8 cellular contexts compared by ENCODE assay signal in genomic region chr4:9152182-9153007, GRCh38. TPM values are rescaled to one million over a fixed set of nuclear protein-coding genes. Genes with fewer than 3 reads are reported as not detected.
DNase-seq lines count a peak whose midpoint lies in the region; ATAC-seq and TF ChIP-seq lines count a peak whose summit lies in the region.
"Not testable (repeated sequence)": the region's sequence is repeated elsewhere in the genome, so short reads cannot be mapped to it uniquely, and the experiment has no call there.

No MANE protein-coding gene starts in this region.

- ATAC-seq in GM21423 (IDR thresholded peaks at IDR 0.05; ENCODE audit: unreplicated experiment) (peak; percentile 75), T-helper 17 cell (peak; percentile 70)

- H3K9me3 ChIP-seq in T-helper 17 cell (ENCODE audit: control insufficient read depth, low read length, poor library complexity, severe bottlenecking); fibroblast of lung (ENCODE audit: control insufficient read depth, insufficient read depth, low read depth, low read length): not testable (repeated sequence)

- H3K9ac ChIP-seq in fibroblast of lung (ENCODE audit: insufficient read depth, low read length), result peak overlapping the region; percentile 78

- not testable (repeated sequence) for H3K36me3 Mint-ChIP-seq in T-helper 17 cell (ENCODE audit: low read depth); activated naive CD4-positive, alpha-beta T cell treated with anti-CD3 and anti-CD28 coated beads, Interleukin-2, amount 50 U/mL, for 24 hours; mesothelial cell of epicardium

- DNase-seq in AG20443 (ENCODE audit: low spot score) (peak; percentile 84), NCI-H1048 (lab: John Stamatoyannopoulos, UW) (peak; percentile 76), T-helper 17 cell (peak; percentile 81 to 92 (median 89)), fibroblast of lung (ENCODE audit: low read depth in 2 of 2) (peak; percentile 94 to 99), mesothelial cell of epicardium (ENCODE audit: low spot score in 2 of 2, unreplicated experiment in 2 of 2) (peak; percentile 78 to 92)
- peak; percentile 96 for DNase-seq in stimulated activated CD4-positive, alpha-beta T cell treated with anti-CD3 and anti-CD28 coated beads, Interleukin-4, amount 100 ng/mL, for 1 hour

- H3K27ac Mint-ChIP-seq in T-helper 17 cell (peak overlapping the region; percentile 94), mesothelial cell of epicardium (peak overlapping the region; percentile 90)
- H3K27ac Mint-ChIP-seq in activated naive CD4-positive, alpha-beta T cell treated with anti-CD3 and anti-CD28 coated beads, Interleukin-2, amount 50 U/mL, for 24 hours, result peak overlapping the region; percentile 98

- not testable (repeated sequence) for TF ChIP-seq CTCF in fibroblast of lung (conservative IDR thresholded peaks at IDR 0.05 in 1 of 2, IDR thresholded peaks at IDR 0.05 in 1 of 2; ENCODE audit: low read depth in 1 of 2, low read length in 2 of 2); mesothelial cell of epicardium (IDR thresholded peaks at IDR 0.05; ENCODE audit: unreplicated experiment)

- peak overlapping the region; percentile 48 to 92 (median 64) for H3K4me3 ChIP-seq in fibroblast of lung (replicated peaks in 1 of 4; ENCODE audit: control extremely low read depth in 1 of 4, insufficient read depth in 1 of 4, low read depth in 3 of 4, low read length in 4 of 4)

- not testable (repeated sequence) for H3K4me2 ChIP-seq in fibroblast of lung (ENCODE audit: extremely low read depth, insufficient read depth, low read length)

- H2AFZ ChIP-seq in fibroblast of lung (ENCODE audit: low read length), result peak overlapping the region; percentile 40

- H3K79me2 ChIP-seq in fibroblast of lung (ENCODE audit: control insufficient read depth, insufficient read depth, low read length), result not testable (repeated sequence)

- H3K9me3 Mint-ChIP-seq in activated naive CD4-positive, alpha-beta T cell treated with anti-CD3 and anti-CD28 coated beads, Interleukin-2, amount 50 U/mL, for 24 hours; mesothelial cell of epicardium: not testable (repeated sequence)

- not testable (repeated sequence) for H4K20me1 ChIP-seq in fibroblast of lung (ENCODE audit: control insufficient read depth, extremely low read depth, insufficient read depth, low read length)

- H3K4me1 Mint-ChIP-seq in T-helper 17 cell, mesothelial cell of epicardium: not testable (repeated sequence)
- peaks cover 15% of the 10 kb centered on the region for H3K4me1 Mint-ChIP-seq in activated naive CD4-positive, alpha-beta T cell treated with anti-CD3 and anti-CD28 coated beads, Interleukin-2, amount 50 U/mL, for 24 hours

- H3K4me3 Mint-ChIP-seq in T-helper 17 cell, result peak overlapping the region; percentile 95
- peak overlapping the region; percentile 96 for H3K4me3 Mint-ChIP-seq in activated naive CD4-positive, alpha-beta T cell treated with anti-CD3 and anti-CD28 coated beads, Interleukin-2, amount 50 U/mL, for 24 hours
- peak overlapping the region; percentile 76 for H3K4me3 Mint-ChIP-seq in mesothelial cell of epicardium

- peak overlapping the region; percentile 75 for H3K27ac ChIP-seq in fibroblast of lung (ENCODE audit: insufficient read depth, low read length)

- H3K4me1 ChIP-seq in fibroblast of lung (ENCODE audit: control insufficient read depth, extremely low read depth, insufficient read depth, low read length), result not testable (repeated sequence)

- not testable (repeated sequence) for H3K27me3 ChIP-seq in fibroblast of lung (ENCODE audit: control insufficient read depth, insufficient read depth, low read length)

- H3K27me3 Mint-ChIP-seq in T-helper 17 cell; activated naive CD4-positive, alpha-beta T cell treated with anti-CD3 and anti-CD28 coated beads, Interleukin-2, amount 50 U/mL, for 24 hours; mesothelial cell of epicardium (ENCODE audit: low read depth): not testable (repeated sequence)

- H3K36me3 ChIP-seq in fibroblast of lung (ENCODE audit: control insufficient read depth, insufficient read depth, low read length), result not testable (repeated sequence)

RNA-seq across cellular contexts. Expression of gene FAM90A26, which starts 17.8 kb away (rescaled TPM):
- total RNA-seq in T-helper 17 cell (not detected), fibroblast of lung (not detected in 2 replicates), mesothelial cell of epicardium (not detected in 3 replicates)
- not detected in 2 replicates for polyA plus RNA-seq in fibroblast of lung
- polyA plus RNA-seq in fibroblast of lung (2012), result not detected in 2 replicates
- polyA minus RNA-seq in fibroblast of lung (ENCODE audit: low replicate concordance), result not detected in 2 replicates

RNA-seq across cellular contexts. Expression of gene USP17L10, which starts 58.1 kb away (rescaled TPM):
- not detected for total RNA-seq in T-helper 17 cell
- total RNA-seq in fibroblast of lung, result not detected in 2 replicates
- not detected in 2 replicates for polyA plus RNA-seq in fibroblast of lung
- polyA plus RNA-seq in fibroblast of lung (2012), result not detected in 2 replicates
- polyA minus RNA-seq in fibroblast of lung (ENCODE audit: low replicate concordance), result not detected in 2 replicates
- total RNA-seq in mesothelial cell of epicardium, result not detected in 3 replicates

Comparison
In these comparisons a context has a peak if more than half of its experiments do, and no peak if none do; other contexts are left out.
1. Peak in every context shown above with its lines: DNase-seq, ATAC-seq, H3K4me3 ChIP-seq and H3K27ac ChIP-seq.